16 cellular contexts compared by ENCODE assay signal in genomic region chr12:14450479-14450878, GRCh38.
DNase-seq lines count a peak whose midpoint lies in the region; ATAC-seq and TF ChIP-seq lines count a peak whose summit lies in the region.
"Had no signal": no experiment of that assay in that cellular context is flagged by ENCODE, and none has a peak within 500 bp of the region (broad histone marks: within the 10 kb centered on the region; RNA-seq: fewer than 3 reads in every experiment).

No MANE protein-coding gene starts in this region.

- no peak overlapping the region for H3K4me3 ChIP-seq in CD8-positive, alpha-beta memory T cell (ENCODE audit: low read length)
- no peak overlapping the region for H3K4me3 ChIP-seq in endodermal cell (ENCODE audit: low read length)
- H3K4me3 ChIP-seq in GM23338 = no peak overlapping the region
- H3K4me3 ChIP-seq: HAP-1 had no signal

- no peak overlapping the region for H3K4me2 ChIP-seq in GM23338

- no peak for TF ChIP-seq CTCF in endodermal cell (conservative IDR thresholded peaks at IDR 0.05)
- no peak for TF ChIP-seq CTCF in GM23338 (conservative IDR thresholded peaks at IDR 0.05; ENCODE audit: low read depth in 2 of 2)

- no peaks in the 10 kb centered on the region for H3K9me2 ChIP-seq in GM23338 (ENCODE audit: insufficient read depth)

- H3K27ac Mint-ChIP-seq in CD8-positive, alpha-beta memory T cell = peak overlapping the region in 5 of 8 donors; percentile 6 to 59 (median 12)
- H3K27ac Mint-ChIP-seq in endodermal cell = peak overlapping the region; percentile 7
- peak overlapping the region; percentile 86 for H3K27ac Mint-ChIP-seq in memory B cell
- no peak overlapping the region; the same call in 1 of the 2 replicates for H3K27ac Mint-ChIP-seq in GM23338
- H3K27ac Mint-ChIP-seq: IgD-negative memory B cell had no signal

- no peak overlapping the region for H3K9ac ChIP-seq in endodermal cell (ENCODE audit: extremely low read depth, low read length, poor library complexity, severe bottlenecking)

- CTCF ChIA-PET in CD8-positive, alpha-beta memory T cell (lab: Charles Lee) = no interaction called here

- H3K9me3 Mint-ChIP-seq in CD8-positive, alpha-beta memory T cell = peaks cover 0 to 5% (median 0%) of the 10 kb centered on the region in 5 donors
- H3K9me3 Mint-ChIP-seq in endodermal cell = no peaks in the 10 kb centered on the region
- H3K9me3 Mint-ChIP-seq in memory B cell = no peaks in the 10 kb centered on the region
- H3K9me3 Mint-ChIP-seq in GM23338 = no peaks in the 10 kb centered on the region

- no peak overlapping the region for H2AFZ ChIP-seq in GM23338

- no peaks in the 10 kb centered on the region for H3F3A ChIP-seq in GM23338 (replicated peaks; ENCODE audit: low read depth)

- ATAC-seq in memory B cell (ENCODE audit: low read depth) = no peak
- no peak for ATAC-seq in HG03045 (IDR thresholded peaks at IDR 0.05; ENCODE audit: unreplicated experiment)
- no peak for ATAC-seq in GM23338
- no peak for ATAC-seq in HG02870 (IDR thresholded peaks at IDR 0.05; ENCODE audit: unreplicated experiment)

- peak overlapping the region in 1 of 7 donors; percentile 61 for H3K4me3 Mint-ChIP-seq in CD8-positive, alpha-beta memory T cell
- no peak overlapping the region for H3K4me3 Mint-ChIP-seq in endodermal cell
- no peak overlapping the region for H3K4me3 Mint-ChIP-seq in memory B cell
- H3K4me3 Mint-ChIP-seq in GM23338 = no peak overlapping the region
- H3K4me3 Mint-ChIP-seq: IgD-negative memory B cell had no signal

- POLR2A ChIA-PET in CD8-positive, alpha-beta memory T cell (lab: Charles Lee) = no interaction called here

- peaks cover 70 to 86% (median 76%) of the 10 kb centered on the region in 3 donors for H3K4me1 Mint-ChIP-seq in CD8-positive, alpha-beta memory T cell
- H3K4me1 Mint-ChIP-seq in endodermal cell (peaks cover 31% of the 10 kb centered on the region), memory B cell (peaks cover 41% of the 10 kb centered on the region), GM23338 (peaks cover 30% of the 10 kb centered on the region)

- H3K79me2 ChIP-seq in GM23338 (replicated peaks; ENCODE audit: insufficient read depth) = peaks cover 74% of the 10 kb centered on the region

- no peaks in the 10 kb centered on the region for H3K27me3 Mint-ChIP-seq in CD8-positive, alpha-beta memory T cell
- no peaks in the 10 kb centered on the region for H3K27me3 Mint-ChIP-seq in endodermal cell (ENCODE audit: insufficient read depth)
- H3K27me3 Mint-ChIP-seq in memory B cell = no peaks in the 10 kb centered on the region
- H3K27me3 Mint-ChIP-seq in GM23338 (ENCODE audit: insufficient read depth, low read depth, poor library complexity) = no peaks in the 10 kb centered on the region
- H3K27me3 Mint-ChIP-seq: CD4-positive, alpha-beta memory T cell; IgD-negative memory B cell had no signal

- H3K27ac ChIP-seq in CD8-positive, alpha-beta memory T cell (ENCODE audit: low read depth, low read length) = no peak overlapping the region
- H3K27ac ChIP-seq in endodermal cell (ENCODE audit: low read depth, low read length) = no peak overlapping the region
- H3K27ac ChIP-seq in GM23338 (ENCODE audit: low read depth) = no peak overlapping the region
- H3K27ac ChIP-seq: C4-2B, HL-60 had no signal

- H3K36me3 ChIP-seq in CD8-positive, alpha-beta memory T cell (ENCODE audit: insufficient read depth, low read length) = peaks cover 23% of the 10 kb centered on the region
- peaks cover 71% of the 10 kb centered on the region for H3K36me3 ChIP-seq in endodermal cell (ENCODE audit: control insufficient read depth, insufficient read depth, low read length)
- peaks cover 19% of the 10 kb centered on the region for H3K36me3 ChIP-seq in GM23338 (ENCODE audit: insufficient read depth)

- H3K4me1 ChIP-seq in CD8-positive, alpha-beta memory T cell (ENCODE audit: insufficient read depth, low read length) = peaks cover 37% of the 10 kb centered on the region
- H3K4me1 ChIP-seq in endodermal cell (ENCODE audit: control insufficient read depth, insufficient read depth, low read length) (no peaks in the 10 kb centered on the region), GM23338 (ENCODE audit: insufficient read depth) (peaks cover 9% of the 10 kb centered on the region; the same call in 1 of the 2 replicates)

- peaks cover 36 to 95% (median 47%) of the 10 kb centered on the region in 3 donors for H3K36me3 Mint-ChIP-seq in CD8-positive, alpha-beta memory T cell
- peaks cover 71% of the 10 kb centered on the region for H3K36me3 Mint-ChIP-seq in endodermal cell (ENCODE audit: low read depth)
- H3K36me3 Mint-ChIP-seq in memory B cell = peaks cover 61% of the 10 kb centered on the region
- H3K36me3 Mint-ChIP-seq in GM23338 (ENCODE audit: low read depth) = peaks cover 53% of the 10 kb centered on the region

- no peaks in the 10 kb centered on the region for H3K27me3 ChIP-seq in CD8-positive, alpha-beta memory T cell (ENCODE audit: insufficient read depth, low read length, poor library complexity, severe bottlenecking)
- no peaks in the 10 kb centered on the region for H3K27me3 ChIP-seq in endodermal cell (ENCODE audit: control insufficient read depth, insufficient read depth, low read length, poor library complexity, severe bottlenecking)
- no peaks in the 10 kb centered on the region for H3K27me3 ChIP-seq in GM23338 (ENCODE audit: insufficient read depth)

- no peaks in the 10 kb centered on the region for H3K9me3 ChIP-seq in CD8-positive, alpha-beta memory T cell (ENCODE audit: low read length)
- no peaks in the 10 kb centered on the region for H3K9me3 ChIP-seq in endodermal cell (ENCODE audit: control insufficient read depth, low read length)
- H3K9me3 ChIP-seq: HAP-1 had no signal

- no peak for DNase-seq in CD8-positive, alpha-beta memory T cell
- DNase-seq in endodermal cell (no peak), memory B cell (ENCODE audit: low spot score in 2 of 2) (no peak), GM23338 (ENCODE audit: low spot score) (no peak)
- DNase-seq: ACHN; Calu3; CD4-positive, alpha-beta memory T cell; DMS79 treated with DMSO at 0.1 percent for 48 hours; GF-D8; KBM-7 had no signal

- H4K20me1 ChIP-seq in GM23338 (replicated peaks; ENCODE audit: insufficient read depth) = peaks cover 8% of the 10 kb centered on the region; the same call in 1 of the 2 replicates

TF ChIP-seq in GM23338, 12 proteins besides CTCF, POLR2A, EP300 and RAD21:
- TF ChIP-seq JUNB (IDR thresholded peaks at IDR 0.05; ENCODE audit: unreplicated experiment) (no peak), EZH2phosphoT487 (IDR thresholded peaks at IDR 0.05; ENCODE audit: unreplicated experiment) (no peak)
